Comparison of ENCODE assay signal across 10 cellular contexts in the genomic region with DNA sequence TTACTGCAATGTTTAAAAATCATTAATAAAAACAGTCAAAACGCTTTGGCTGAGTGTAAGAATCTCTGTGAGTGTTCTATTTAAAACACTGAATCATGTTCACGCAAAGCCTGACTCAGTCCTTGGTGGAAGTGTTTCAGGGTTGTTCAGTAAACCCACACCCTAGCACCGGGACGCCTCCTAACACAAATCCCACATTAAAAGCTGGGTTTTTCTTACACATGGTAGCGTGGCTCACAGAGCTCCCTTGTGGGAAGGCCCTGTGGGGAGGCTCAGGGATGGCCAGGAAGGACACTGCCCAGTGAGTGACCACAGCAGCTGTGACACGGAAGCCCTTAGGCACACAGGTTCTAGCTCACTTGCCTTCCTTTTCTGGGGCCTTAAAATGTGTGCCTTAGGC.
DNase-seq lines count a peak whose midpoint lies in the region; ATAC-seq and TF ChIP-seq lines count a peak whose summit lies in the region.
"Had no signal": no experiment of that assay in that cellular context is flagged by ENCODE, and none has a peak within 500 bp of the region (broad histone marks: within the 10 kb centered on the region; RNA-seq: fewer than 3 reads in every experiment).

No MANE protein-coding gene starts in this region.

- 0 out of 2 replicates have a peak overlapping the region, but pooled peaks have one; percentile 7 for H3K4me2 ChIP-seq in SK-N-SH
- H3K4me2 ChIP-seq: A549 had no signal

- 0 out of 2 replicates have a peak overlapping the region, but pooled peaks have one; percentile 19 for H3K9ac ChIP-seq in SK-N-SH

- ATAC-seq in SK-N-SH treated with all-trans-retinoic acid at 6 μM for 48 hours (no peak), lung (ENCODE audit: insufficient read depth, low FRiP score) (no peak), body of pancreas (no peak)
- peak; percentile 26 for ATAC-seq in activated naive CD8-positive, alpha-beta T cell treated with anti-CD3 and anti-CD28 coated beads, Interleukin-2, amount 50 U/mL, for 24 hours
- ATAC-seq: A549 had no signal

- H3K9me2 ChIP-seq in SK-N-SH = no peaks in the 10 kb centered on the region

- peak overlapping the region; percentile 72 for H3K4me3 Mint-ChIP-seq in activated naive CD8-positive, alpha-beta T cell treated with anti-CD3 and anti-CD28 coated beads, Interleukin-2, amount 50 U/mL, for 24 hours

- peaks cover 0 to 5% of the 10 kb centered on the region in 2 experiments for H3K36me3 ChIP-seq in SK-N-SH (replicated peaks in 1 of 2; ENCODE audit: control insufficient read depth in 1 of 2, insufficient read depth in 2 of 2, low read length in 1 of 2)
- no peaks in the 10 kb centered on the region for H3K36me3 ChIP-seq in lung (ENCODE audit: control insufficient read depth in 2 of 2, insufficient read depth in 2 of 2, low read length in 2 of 2)
- no peaks in the 10 kb centered on the region for H3K36me3 ChIP-seq in body of pancreas (replicated peaks in 1 of 2; ENCODE audit: insufficient read depth in 1 of 2, low read depth in 2 of 2)

- peaks cover 41% of the 10 kb centered on the region for H3F3A ChIP-seq in SK-N-SH (replicated peaks; ENCODE audit: insufficient read depth)

- no peak for DNase-seq in SK-N-SH
- peak; percentile 39 for DNase-seq in activated naive CD8-positive, alpha-beta T cell treated with anti-CD3 and anti-CD28 coated beads, Interleukin-2, amount 50 U/mL, for 24 hours
- DNase-seq in lung (ENCODE audit: low spot score) = no peak
- DNase-seq in superior temporal gyrus (ENCODE audit: extremely low spot score) = peak; percentile 76
- no peak for DNase-seq in body of pancreas
- DNase-seq in GM19240 (ENCODE audit: insufficient read length, low spot score) = no peak
- DNase-seq in H4 (ENCODE audit: low spot score) = no peak
- DNase-seq: H7 had no signal

- peaks cover 25% of the 10 kb centered on the region for H4K20me1 ChIP-seq in SK-N-SH (ENCODE audit: insufficient read depth)

- intact Hi-C loops in body of pancreas (cut with DNase I) = no loop called here

- H3K27me3 Mint-ChIP-seq in activated naive CD8-positive, alpha-beta T cell treated with anti-CD3 and anti-CD28 coated beads, Interleukin-2, amount 50 U/mL, for 24 hours = no peaks in the 10 kb centered on the region

- CTCF ChIA-PET in SK-N-SH (lab: Yijun Ruan, JAX) = interaction anchor here (0.7 to 10.2 kb wide), 5 partner anchors 14 to 970 kb away, joined by 3 to 81 read pairs (median 9); no protein-coding TSS in a partner anchor

- H3K27ac Mint-ChIP-seq in activated naive CD8-positive, alpha-beta T cell treated with anti-CD3 and anti-CD28 coated beads, Interleukin-2, amount 50 U/mL, for 24 hours = peak overlapping the region; percentile 91

- peak overlapping the region in 1 of 2 experiments; percentile 94; a peak in 2 of 4 replicates for H3K27ac ChIP-seq in SK-N-SH (ENCODE audit: low read depth in 2 of 2, low read length in 1 of 2)
- H3K27ac ChIP-seq in lung (ENCODE audit: low read depth in 1 of 2, low read length in 1 of 2) = peak overlapping the region; percentile 46 to 80
- H3K27ac ChIP-seq in body of pancreas = peak overlapping the region in 1 of 4 donors; percentile 0
- H3K27ac ChIP-seq: A549 had no signal

- no peak for TF ChIP-seq POLR2A in body of pancreas (IDR thresholded peaks at IDR 0.05)

- TF ChIP-seq CTCF in SK-N-SH (IDR thresholded peaks at IDR 0.05) (no peak), lung (IDR thresholded peaks at IDR 0.05; ENCODE audit: control extremely low read depth, extremely low read depth) (no peak), body of pancreas (IDR thresholded peaks at IDR 0.05) (no peak)

- peaks cover 68% of the 10 kb centered on the region for H3K4me1 Mint-ChIP-seq in activated naive CD8-positive, alpha-beta T cell treated with anti-CD3 and anti-CD28 coated beads, Interleukin-2, amount 50 U/mL, for 24 hours

- H3K9me3 ChIP-seq in SK-N-SH (no peaks in the 10 kb centered on the region), lung (ENCODE audit: control insufficient read depth in 2 of 2, insufficient read depth in 1 of 2, low read length in 1 of 2) (no peaks in the 10 kb centered on the region), body of pancreas (no peaks in the 10 kb centered on the region)
- H3K9me3 ChIP-seq: A549 had no signal

- POLR2A ChIA-PET in SK-N-SH (lab: Yijun Ruan, JAX) = no interaction called here

- peaks cover 13 to 45% of the 10 kb centered on the region in 2 experiments; a peak in 3 of 4 replicates for H3K4me1 ChIP-seq in SK-N-SH (ENCODE audit: control insufficient read depth in 1 of 2, insufficient read depth in 2 of 2, low read depth in 1 of 2, low read length in 1 of 2)
- H3K4me1 ChIP-seq in lung (ENCODE audit: control insufficient read depth in 2 of 2, insufficient read depth in 2 of 2, low read length in 2 of 2) = peaks cover 16 to 28% of the 10 kb centered on the region in 2 donors
- H3K4me1 ChIP-seq in body of pancreas = peaks cover 7% of the 10 kb centered on the region

- no peak for TF ChIP-seq EP300 in SK-N-SH (IDR thresholded peaks at IDR 0.05; ENCODE audit: borderline replicate concordance in 1 of 2, low read depth in 1 of 2, low read length in 1 of 2)

- 47% methylated on average over 5 of the region's 6 CpGs for WGBS in SK-N-SH (ENCODE audit: low lambda C conversion rate)
- WGBS in lung, 2 donors = 69 to 76% methylated on average over 6 of the region's 6 CpGs
- 77 to 86% methylated on average over 6 of the region's 6 CpGs for WGBS in body of pancreas, 2 donors

- peaks cover 6% of the 10 kb centered on the region for H3K36me3 Mint-ChIP-seq in activated naive CD8-positive, alpha-beta T cell treated with anti-CD3 and anti-CD28 coated beads, Interleukin-2, amount 50 U/mL, for 24 hours (ENCODE audit: low read depth)

- TF ChIP-seq RAD21 in SK-N-SH (IDR thresholded peaks at IDR 0.05; ENCODE audit: low read length) = no peak

- no peaks in the 10 kb centered on the region for H3K9me3 Mint-ChIP-seq in activated naive CD8-positive, alpha-beta T cell treated with anti-CD3 and anti-CD28 coated beads, Interleukin-2, amount 50 U/mL, for 24 hours

- H3K79me2 ChIP-seq in SK-N-SH (ENCODE audit: insufficient read depth) = peaks cover 18% of the 10 kb centered on the region; the same call in 1 of the 2 replicates

- H2AFZ ChIP-seq in SK-N-SH (ENCODE audit: low read depth) = no peak overlapping the region

- H3K4me3 ChIP-seq in SK-N-SH (ENCODE audit: low read depth in 2 of 2, low read length in 1 of 2) (no peak overlapping the region), lung (no peak overlapping the region), body of pancreas (no peak overlapping the region)
- H3K4me3 ChIP-seq: A549 had no signal

- H3K27me3 ChIP-seq in SK-N-SH (ENCODE audit: insufficient read depth) = no peaks in the 10 kb centered on the region
- H3K27me3 ChIP-seq in lung (ENCODE audit: control insufficient read depth, insufficient read depth) = no peaks in the 10 kb centered on the region
- H3K27me3 ChIP-seq in body of pancreas = no peaks in the 10 kb centered on the region

TF ChIP-seq in SK-N-SH, 30 proteins besides CTCF, POLR2A, EP300 and RAD21:
- TF ChIP-seq FOSL2 (IDR thresholded peaks at IDR 0.05; ENCODE audit: borderline replicate concordance, low read depth) (peak; percentile 26; the same call in 1 of the 2 replicates), NRF1 (IDR thresholded peaks at IDR 0.05; ENCODE audit: low read depth, low read length) (no peak)

TF ChIP-seq in SK-N-SH treated with all-trans-retinoic acid at 6 μM for 48 hours, 23 proteins besides CTCF, POLR2A, EP300 and RAD21:
- TF ChIP-seq PPARA (CRISPR knock-in tag; IDR thresholded peaks at IDR 0.05; ENCODE audit: borderline replicate concordance) = no peak
- no peak for TF ChIP-seq ZNF565 (CRISPR knock-in tag; conservative IDR thresholded peaks at IDR 0.05; ENCODE audit: low read depth)

Comparison
In these comparisons a context has a peak if more than half of its experiments do, and no peak if none do; other contexts are left out.
1. DNase-seq: peak in activated naive CD8-positive, alpha-beta T cell treated with anti-CD3 and anti-CD28 coated beads, Interleukin-2, amount 50 U/mL, for 24 hours (single experiment) and superior temporal gyrus (single experiment); none in SK-N-SH (single experiment), lung (single experiment), body of pancreas (0 of 4), GM19240 (single experiment) and H4 (single experiment).